ENCODE assay signal across 9 cellular contexts in genomic region chr1:59945790-59946189, GRCh38. TPM values are rescaled to one million over a fixed set of nuclear protein-coding genes. Genes with fewer than 3 reads are reported as not detected.
"Had no signal": no experiment of that assay in that cellular context is flagged by ENCODE, and none has a peak within 500 bp of the region (broad histone marks: within the 10 kb centered on the region; RNA-seq: fewer than 3 reads in every experiment).

No MANE protein-coding gene starts in this region.

- H3K9ac ChIP-seq: GM23248 had no signal

- H3K36me3 ChIP-seq: HAP-1 had no signal

- H3K4me1 Mint-ChIP-seq: IgD-negative memory B cell had no signal

- DNase-seq: GM23248, GOT3, H7, HFFc6 had no signal

- H3K4me3 ChIP-seq: GM23248, HAP-1 had no signal

- ATAC-seq: HCT116, HepG2 had no signal

- H3K36me3 Mint-ChIP-seq: IgD-negative memory B cell had no signal

- H3K4me3 Mint-ChIP-seq: HFFc6, IgD-negative memory B cell had no signal

- H3K9me3 ChIP-seq: HAP-1 had no signal

- H3K27ac Mint-ChIP-seq: HFFc6, IgD-negative memory B cell had no signal

- H3K9me3 Mint-ChIP-seq: HFFc6, IgD-negative memory B cell had no signal

- H3K27ac ChIP-seq: GM23248, HL-60 had no signal

- FAIRE-seq: HepG2 had no signal

- H2AFZ ChIP-seq: GM23248 had no signal

- H3K4me1 ChIP-seq: HAP-1 had no signal

RNA-seq across cellular contexts. Expression of gene CYP2J2, which starts 19.2 kb away (rescaled TPM):
- total RNA-seq: GM23248 had no signal
- polyA plus RNA-seq: GM23248 had no signal
